Comparison of ENCODE assay signal across 10 cellular contexts in the genomic region with DNA sequence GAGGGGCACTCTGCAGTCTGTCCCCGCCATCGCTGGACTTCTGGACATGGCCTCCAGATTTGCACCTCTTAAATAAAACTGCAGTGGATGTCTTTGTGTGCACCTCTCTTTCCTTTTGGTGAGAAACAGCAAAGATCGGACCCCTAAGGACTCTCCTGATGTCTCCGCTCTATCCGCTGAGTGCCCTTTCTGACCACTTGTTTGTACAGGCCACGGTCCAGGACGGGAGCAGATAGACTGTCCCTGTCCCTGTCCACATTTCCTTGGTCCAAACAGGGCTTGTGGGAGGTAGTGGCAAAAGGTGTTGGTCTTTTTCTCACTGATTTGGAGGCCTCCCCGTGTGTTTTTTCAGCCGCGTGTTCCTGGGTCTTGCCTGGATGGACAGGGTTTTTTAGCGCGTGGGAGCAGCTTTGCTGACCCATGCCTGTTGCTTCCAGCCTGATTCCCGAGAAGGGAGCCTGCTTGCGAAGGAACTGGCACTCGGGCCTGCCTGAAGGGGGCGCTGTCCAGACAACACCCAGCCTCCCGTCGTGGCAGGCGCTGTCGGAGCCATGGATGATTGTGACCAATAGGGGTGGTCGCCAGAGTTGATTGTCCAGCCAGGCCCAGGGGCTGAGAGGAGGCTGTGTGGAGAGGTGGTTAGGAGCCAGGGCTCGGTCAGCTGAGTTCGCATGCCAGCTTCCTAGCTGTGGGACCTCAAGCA. TPM values are rescaled to one million over a fixed set of nuclear protein-coding genes. Genes with fewer than 3 reads are reported as not detected.
DNase-seq lines count a peak whose midpoint lies in the region; TF ChIP-seq lines count a peak whose summit lies in the region.
"Had no signal": no experiment of that assay in that cellular context is flagged by ENCODE, and none has a peak within 500 bp of the region (broad histone marks: within the 10 kb centered on the region; RNA-seq: fewer than 3 reads in every experiment).

No MANE protein-coding gene starts in this region.

- peaks cover 0 to 4% (median 2%) of the 10 kb centered on the region in 3 donors for H3K27me3 Mint-ChIP-seq in immature natural killer cell (ENCODE audit: low read depth in 3 of 3)

- H3K36me3 ChIP-seq in brain microvascular endothelial cell (replicated peaks): peaks cover 58% of the 10 kb centered on the region
- peaks cover 11% of the 10 kb centered on the region for H3K36me3 ChIP-seq in mesendoderm (ENCODE audit: control insufficient read depth, insufficient read depth, low read length)
- H3K36me3 ChIP-seq in transverse colon: peaks cover 0 to 53% (median 25%) of the 10 kb centered on the region in 4 donors

- H3K4ac ChIP-seq in mesendoderm (ENCODE audit: low read depth, low read length): no peak overlapping the region

- H3K4me3 ChIP-seq in brain microvascular endothelial cell (ENCODE audit: low read depth, low read length): no peak overlapping the region
- no peak overlapping the region for H3K4me3 ChIP-seq in mesendoderm (ENCODE audit: low read length)
- no peak overlapping the region for H3K4me3 ChIP-seq in transverse colon

- no peaks in the 10 kb centered on the region for H3K9me3 Mint-ChIP-seq in immature natural killer cell

- TF ChIP-seq POLR2A in transverse colon (IDR thresholded peaks at IDR 0.05): no peak

- TF ChIP-seq EP300 in transverse colon (IDR thresholded peaks at IDR 0.05; ENCODE audit: low read depth): no peak

- H3K9ac ChIP-seq in mesendoderm (ENCODE audit: low read length): no peak overlapping the region

- no peak overlapping the region for H3K27ac Mint-ChIP-seq in immature natural killer cell

- no peak overlapping the region for H3K23ac ChIP-seq in mesendoderm (ENCODE audit: low read length)

- H4K5ac ChIP-seq in mesendoderm (ENCODE audit: low read length): no peak overlapping the region

- peaks cover 6 to 21% (median 15%) of the 10 kb centered on the region in 3 donors for H3K36me3 Mint-ChIP-seq in immature natural killer cell

- H3K27ac ChIP-seq in brain microvascular endothelial cell (no peak overlapping the region), mesendoderm (ENCODE audit: low read depth, low read length) (no peak overlapping the region), transverse colon (no peak overlapping the region)

- H2AK5ac ChIP-seq in mesendoderm (ENCODE audit: low read length): no peak overlapping the region

- H3K56ac ChIP-seq in mesendoderm (ENCODE audit: low read length): no peak overlapping the region

- peaks cover 0 to 2% of the 10 kb centered on the region in 2 donors for H3K4me1 Mint-ChIP-seq in immature natural killer cell

- H3K4me1 ChIP-seq in mesendoderm (ENCODE audit: control insufficient read depth, low read depth, low read length): no peaks in the 10 kb centered on the region
- peaks cover 0 to 16% (median 4%) of the 10 kb centered on the region in 4 donors for H3K4me1 ChIP-seq in transverse colon

- no peak overlapping the region for H2BK5ac ChIP-seq in mesendoderm (ENCODE audit: low read length)

- H2BK15ac ChIP-seq in mesendoderm (replicated peaks; ENCODE audit: low read depth): no peak overlapping the region

- in situ Hi-C loops in brain microvascular endothelial cell (cut with HindIII; ENCODE audit: low pct_ligation_motif_present, low sequenced_read_pairs): no loop called here
- in situ Hi-C loops in transverse colon (cut with MboI; ENCODE audit: low pct_ligation_motif_present in 1 of 4, low pct_unique_long_range_greater_than_20kb in 1 of 4, low sequenced_read_pairs in 3 of 4): no loop called here

- no peak overlapping the region for H2BK120ac ChIP-seq in mesendoderm (ENCODE audit: low read depth, low read length)

- no peak overlapping the region for H3K18ac ChIP-seq in mesendoderm (ENCODE audit: low read length)

- intact Hi-C loops in transverse colon (cut with DNase I; ENCODE audit: low total_unique reads): no loop called here

- no peak overlapping the region for H4K8ac ChIP-seq in mesendoderm (ENCODE audit: low read depth, low read length)

- H3K79me2 ChIP-seq in mesendoderm (ENCODE audit: control insufficient read depth, insufficient read depth, low read length): no peaks in the 10 kb centered on the region

- H3K27me3 ChIP-seq in brain microvascular endothelial cell (replicated peaks): no peaks in the 10 kb centered on the region
- no peaks in the 10 kb centered on the region for H3K27me3 ChIP-seq in mesendoderm (ENCODE audit: insufficient read depth, low read length, poor library complexity)
- no peaks in the 10 kb centered on the region for H3K27me3 ChIP-seq in transverse colon

- no peaks in the 10 kb centered on the region for H3K9me3 ChIP-seq in transverse colon

- DNase-seq in DMS 273 (lab: John Stamatoyannopoulos, UW; ENCODE audit: unreplicated experiment) (peak; percentile 17), DMS 273 treated with DMSO at 0.1 percent for 48 hours (lab: John Stamatoyannopoulos, UW) (no peak), HCEC 1CT (peak; percentile 1), brain microvascular endothelial cell (no peak), mesendoderm (peak; percentile 67), NOMO-1 (lab: John Stamatoyannopoulos, UW; ENCODE audit: unreplicated experiment in 2 of 2) (no peak), transverse colon (no peak), immature natural killer cell (no peak)
- DNase-seq: KBM-7, T1000 had no signal

- H3K4me3 Mint-ChIP-seq in immature natural killer cell: no peak overlapping the region

- peak; percentile 66 for TF ChIP-seq CTCF in brain microvascular endothelial cell (IDR thresholded peaks at IDR 0.05; ENCODE audit: low read depth, low read length, missing control alignments)
- TF ChIP-seq CTCF in transverse colon (IDR thresholded peaks at IDR 0.05): peak in 1 of 5 experiments; percentile 11

- H3K4me2 ChIP-seq in mesendoderm (ENCODE audit: low read length): no peak overlapping the region

- WGBS in mesendoderm (ENCODE audit: extremely low coverage, insufficient coverage, low lambda C conversion rate): no CpG with 5 or more reads among the region's 23 CpGs
- 91 to 100% methylated on average over 8 to 22 of the region's 23 CpGs for WGBS in transverse colon (ENCODE audit: low coverage in 1 of 2), 2 donors

- no peaks in the 10 kb centered on the region for H3K79me1 ChIP-seq in mesendoderm (ENCODE audit: low read length)

RNA-seq across cellular contexts. Expression of gene STAB1, which starts 13.2 kb away (rescaled TPM):
- 0.21 TPM for polyA plus RNA-seq in mesendoderm (2013, experiment 1 of 2)
- 0.32 TPM for polyA plus RNA-seq in mesendoderm (2013, experiment 2 of 2)
- total RNA-seq in transverse colon: 100 to 1,000 TPM in 1 of 4 donors, 10 to 100 TPM in 3; 42.6 to 152 (median 70.3) TPM
- polyA plus RNA-seq in immature natural killer cell: under 1 TPM in 1 of 3 donors, not detected in 2; 0.10 TPM

RNA-seq across cellular contexts. Expression of gene NISCH, which starts 26.6 kb away (rescaled TPM):
- 28.4 TPM for polyA plus RNA-seq in mesendoderm (2013, experiment 1 of 2)
- 29.0 TPM for polyA plus RNA-seq in mesendoderm (2013, experiment 2 of 2)
- total RNA-seq in transverse colon: 100 to 1,000 TPM in 2 of 4 donors, 10 to 100 TPM in 2; 72.0 to 137 (median 98.6) TPM
- 10 to 100 TPM; 11.3 to 25.9 (median 12.3) TPM for polyA plus RNA-seq in immature natural killer cell

RNA-seq across cellular contexts. Expression of gene TNNC1, which starts 28.1 kb away (rescaled TPM):
- polyA plus RNA-seq in mesendoderm (2013, experiment 1 of 2): 6.0 TPM
- polyA plus RNA-seq in mesendoderm (2013, experiment 2 of 2): 6.5 TPM
- total RNA-seq in transverse colon: 10 to 100 TPM in 1 of 4 donors, 1 to 10 TPM in 1, not detected in 2; 7.1 to 10.4 TPM
- not detected for polyA plus RNA-seq in immature natural killer cell

RNA-seq across cellular contexts. Expression of gene SEMA3G, which starts 37.1 kb away (rescaled TPM):
- 0.56 TPM for polyA plus RNA-seq in mesendoderm (2013, experiment 1 of 2)
- 0.62 TPM for polyA plus RNA-seq in mesendoderm (2013, experiment 2 of 2)
- total RNA-seq in transverse colon: 10 to 100 TPM in 1 of 4 donors, 1 to 10 TPM in 3; 1.2 to 21.7 (median 2.3) TPM
- polyA plus RNA-seq in immature natural killer cell: not detected

RNA-seq across cellular contexts. Expression of gene NT5DC2, which starts 51.7 kb away (rescaled TPM):
- polyA plus RNA-seq in mesendoderm (2013, experiment 1 of 2): 171 TPM
- 169 TPM for polyA plus RNA-seq in mesendoderm (2013, experiment 2 of 2)
- 10 to 100 TPM in 2 of 4 donors, 1 to 10 TPM in 1, not detected in 1; 5.5 to 16.7 (median 14.9) TPM for total RNA-seq in transverse colon
- polyA plus RNA-seq in immature natural killer cell: under 1 TPM in 2 of 3 donors, not detected in 1; 0.26 to 0.53 TPM

Comparison
In these comparisons a context has a peak if more than half of its experiments do, and no peak if none do; other contexts are left out.
1. DNase-seq: peak in DMS 273 (single experiment), HCEC 1CT (single experiment) and mesendoderm (single experiment); none in DMS 273 treated with DMSO at 0.1 percent for 48 hours (single experiment), brain microvascular endothelial cell (single experiment), NOMO-1 (0 of 2), transverse colon (single experiment) and immature natural killer cell (0 of 3).